9 cellular contexts compared by ENCODE assay signal in the genomic region with DNA sequence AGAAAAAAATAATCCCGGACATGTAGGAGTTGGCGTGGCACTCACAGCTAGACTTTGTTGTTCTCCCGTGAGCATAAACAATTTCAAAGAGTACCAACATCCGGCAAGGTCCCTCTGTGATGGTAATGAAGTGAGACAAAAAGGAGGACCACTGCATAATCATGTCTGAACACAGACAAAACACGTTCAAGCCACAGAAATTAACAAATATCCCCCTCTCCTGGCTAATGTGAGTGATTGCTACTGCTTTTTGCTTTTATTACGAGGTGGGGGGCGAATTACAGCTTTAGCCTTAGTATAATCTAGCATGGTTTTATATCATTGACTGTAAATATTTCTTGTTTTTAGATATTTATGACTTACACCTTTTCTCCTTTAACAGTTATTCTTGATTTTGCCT.
DNase-seq lines count a peak whose midpoint lies in the region; ATAC-seq and TF ChIP-seq lines count a peak whose summit lies in the region.
"Had no signal": no experiment of that assay in that cellular context is flagged by ENCODE, and none has a peak within 500 bp of the region (broad histone marks: within the 10 kb centered on the region; RNA-seq: fewer than 3 reads in every experiment).

No MANE protein-coding gene starts in this region.

- no peaks in the 10 kb centered on the region for H3K27me3 ChIP-seq in thyroid gland

- H3K36me3 Mint-ChIP-seq in activated CD4-positive, alpha-beta T cell treated with anti-CD3 and anti-CD28 coated beads for 36 hours (ENCODE audit: low read depth) = no peaks in the 10 kb centered on the region

- no peaks in the 10 kb centered on the region for H3K4me1 ChIP-seq in thyroid gland

- CTCF ChIA-PET in activated CD4-positive, alpha-beta T cell treated with anti-CD3 and anti-CD28 coated beads for 36 hours (lab: Charles Lee) = no interaction called here

- H3K27ac ChIP-seq in thyroid gland (no peak overlapping the region), coronary artery (no peak overlapping the region)

- no peak for TF ChIP-seq POLR2A in thyroid gland (IDR thresholded peaks at IDR 0.05)

- H3K27me3 Mint-ChIP-seq in activated CD4-positive, alpha-beta T cell treated with anti-CD3 and anti-CD28 coated beads for 36 hours = no peaks in the 10 kb centered on the region
- H3K27me3 Mint-ChIP-seq: CD4-positive, alpha-beta T cell had no signal

- no peaks in the 10 kb centered on the region for H3K36me3 ChIP-seq in thyroid gland

- no peak overlapping the region for H3K4me3 Mint-ChIP-seq in activated CD4-positive, alpha-beta T cell treated with anti-CD3 and anti-CD28 coated beads for 36 hours
- H3K4me3 Mint-ChIP-seq: CD4-positive, alpha-beta T cell had no signal

- H3K27ac Mint-ChIP-seq in activated CD4-positive, alpha-beta T cell treated with anti-CD3 and anti-CD28 coated beads for 36 hours = no peak overlapping the region
- H3K27ac Mint-ChIP-seq: CD4-positive, alpha-beta T cell had no signal

- TF ChIP-seq CTCF in epithelial cell of esophagus (IDR thresholded peaks at IDR 0.05; ENCODE audit: insufficient read depth, low read depth, low read length, missing control alignments) = peak; percentile 34
- TF ChIP-seq CTCF in thyroid gland (IDR thresholded peaks at IDR 0.05) = peak in 4 of 6 experiments; percentile 38 to 50 (median 48)
- TF ChIP-seq CTCF in coronary artery (IDR thresholded peaks at IDR 0.05) = no peak

- no peaks in the 10 kb centered on the region for H3K9me3 Mint-ChIP-seq in activated CD4-positive, alpha-beta T cell treated with anti-CD3 and anti-CD28 coated beads for 36 hours (ENCODE audit: low read depth)
- H3K9me3 Mint-ChIP-seq: CD4-positive, alpha-beta T cell had no signal

- DNase-seq in NOMO-1 treated with DMSO at 0.1 percent for 48 hours (lab: John Stamatoyannopoulos, UW; ENCODE audit: unreplicated experiment) (peak; percentile 0), NOMO-1 (lab: John Stamatoyannopoulos, UW; ENCODE audit: unreplicated experiment in 2 of 2) (no peak), NCI-H526 treated with DMSO at 0.1 percent for 48 hours (lab: John Stamatoyannopoulos, UW) (peak; percentile 18), epithelial cell of esophagus (ENCODE audit: low read depth) (peak; percentile 30), thyroid gland (no peak), coronary artery (ENCODE audit: low spot score) (no peak)
- DNase-seq in activated CD4-positive, alpha-beta T cell treated with anti-CD3 and anti-CD28 coated beads for 36 hours = no peak
- DNase-seq: CD4-positive, alpha-beta T cell had no signal

- no peaks in the 10 kb centered on the region for H3K4me1 Mint-ChIP-seq in activated CD4-positive, alpha-beta T cell treated with anti-CD3 and anti-CD28 coated beads for 36 hours

- intact Hi-C loops in thyroid gland (cut with DNase I) = no loop called here
- intact Hi-C loops in activated CD4-positive, alpha-beta T cell treated with anti-CD3 and anti-CD28 coated beads for 36 hours (cut with DNase I, micrococcal nuclease) = no loop called here

- H3K9me3 ChIP-seq in thyroid gland = no peaks in the 10 kb centered on the region

- 19 to 21% methylated on average over 7 of the region's 7 CpGs for WGBS in thyroid gland, 2 donors

- POLR2A ChIA-PET in activated CD4-positive, alpha-beta T cell treated with anti-CD3 and anti-CD28 coated beads for 36 hours (lab: Charles Lee) = no interaction called here

- H3K4me3 ChIP-seq in epithelial cell of esophagus (ENCODE audit: low read length) (no peak overlapping the region), thyroid gland (replicated peaks in 1 of 3) (no peak overlapping the region), coronary artery (no peak overlapping the region)

- ATAC-seq in activated CD4-positive, alpha-beta T cell treated with anti-CD3 and anti-CD28 coated beads for 36 hours = no peak
- no peak for ATAC-seq in GM19324 (IDR thresholded peaks at IDR 0.05; ENCODE audit: low FRiP score, unreplicated experiment)

Comparison
In these comparisons a context has a peak if more than half of its experiments do, and no peak if none do; other contexts are left out.
1. DNase-seq: peak in NOMO-1 treated with DMSO at 0.1 percent for 48 hours (single experiment), NCI-H526 treated with DMSO at 0.1 percent for 48 hours (single experiment) and epithelial cell of esophagus (single experiment); none in NOMO-1 (0 of 2), thyroid gland (0 of 2), coronary artery (single experiment) and activated CD4-positive, alpha-beta T cell treated with anti-CD3 and anti-CD28 coated beads for 36 hours (single experiment).